ENCODE assay signal across 24 cellular contexts in genomic region chr2:144472046-144472412, GRCh38.
"Had no signal": no experiment of that assay in that cellular context is flagged by ENCODE, and none has a peak within 500 bp of the region (broad histone marks: within the 10 kb centered on the region; RNA-seq: fewer than 3 reads in every experiment).

No MANE protein-coding gene starts in this region.

- H3K27ac ChIP-seq: foreskin keratinocyte, left lung, tibial artery had no signal

- H3K4me3 Mint-ChIP-seq: activated CD4-positive, alpha-beta T cell treated with anti-CD3 and anti-CD28 coated beads for 36 hours; activated naive CD8-positive, alpha-beta T cell treated with anti-CD3 and anti-CD28 coated beads for 36 hours had no signal

- H3K27me3 Mint-ChIP-seq: activated naive CD8-positive, alpha-beta T cell treated with anti-CD3 and anti-CD28 coated beads for 36 hours; naive B cell had no signal

- H3K36me3 Mint-ChIP-seq: activated naive CD8-positive, alpha-beta T cell treated with anti-CD3 and anti-CD28 coated beads for 36 hours had no signal

- H3K4me1 ChIP-seq: foreskin keratinocyte had no signal

- H3K27me3 ChIP-seq: left lung, spleen, tibial artery had no signal

- FAIRE-seq: bronchial epithelial cell, kidney, TTC549 had no signal

- H3K4me3 ChIP-seq: left lung, lung, spleen, tibial artery had no signal

- H3K36me3 ChIP-seq: tibial artery had no signal

- H3K9me3 Mint-ChIP-seq: activated naive CD8-positive, alpha-beta T cell treated with anti-CD3 and anti-CD28 coated beads for 36 hours; activated T-cell treated with anti-CD3 and anti-CD28 coated beads, Interleukin-2, amount 50 U/mL, for 24 hours; activated T-helper 2 cell treated with anti-CD3 and anti-CD28 coated beads, Interferon-gamma antibody, Interleukin-2, Interleukin-4, amounts not matched to agents 10 μg/mL and 5 μg/mL and 100 μg/mL, durations not matched to agents 14 hours and 24 hours and 36 hours; naive B cell had no signal

- H3K27ac Mint-ChIP-seq: activated CD4-positive, alpha-beta T cell treated with anti-CD3 and anti-CD28 coated beads for 36 hours; progenitor cell of endocrine pancreas had no signal

- DNase-seq: activated CD4-positive, alpha-beta T cell treated with anti-CD3 and anti-CD28 coated beads for 36 hours; activated CD4-positive, alpha-beta T cell treated with anti-CD3 and anti-CD28 coated beads, Interleukin-2, amount 50 U/mL, for 4 hours; activated CD8-positive, alpha-beta memory T cell treated with anti-CD3 and anti-CD28 coated beads for 24 hours; activated CD8-positive, alpha-beta memory T cell treated with anti-CD3 and anti-CD28 coated beads, Interleukin-2, amount 50 U/mL, for 4 hours; activated naive CD4-positive, alpha-beta T cell; activated naive CD8-positive, alpha-beta T cell treated with anti-CD3 and anti-CD28 coated beads for 36 hours; activated T-cell treated with anti-CD3 and anti-CD28 coated beads, Interleukin-2, amount 50 U/mL, for 24 hours; cerebellar nuclear complex; effector CD8-positive, alpha-beta T cell; foreskin keratinocyte; kidney; left lung; retina; spleen; stimulated activated CD4-positive, alpha-beta T cell treated with anti-CD3 and anti-CD28 coated beads, Interleukin-4, amount 100 ng/mL, for 1 hour; stimulated activated naive CD4-positive, alpha-beta T cell treated with Interleukin-2 at 50 U/mL for 16 hours; T-helper 1 cell; tibial artery had no signal

- ATAC-seq: foreskin keratinocyte, left lung had no signal

- H3K9me3 ChIP-seq: left lung, spleen, tibial artery had no signal
